Comparison of ENCODE assay signal across 21 cellular contexts in genomic region chr11:82775218-82775617, GRCh38. TPM values are rescaled to one million over a fixed set of nuclear protein-coding genes. Genes with fewer than 3 reads are reported as not detected.
"Had no signal": no experiment of that assay in that cellular context is flagged by ENCODE, and none has a peak within 500 bp of the region (broad histone marks: within the 10 kb centered on the region; RNA-seq: fewer than 3 reads in every experiment).

No MANE protein-coding gene starts in this region.

- H3K4me3 ChIP-seq: ascending aorta, breast epithelium, K562, MG63, SJCRH30, SK-N-MC had no signal

- H3K27me3 ChIP-seq: ascending aorta, breast epithelium, MG63, SJCRH30 had no signal

- H3K36me3 ChIP-seq: ascending aorta, breast epithelium, MG63, SJCRH30 had no signal

- H3K4me1 ChIP-seq: ascending aorta, breast epithelium had no signal

- H3K9me3 ChIP-seq: MG63, SJCRH30 had no signal

- DNase-seq: activated gamma-delta T cell; activated naive CD8-positive, alpha-beta T cell treated with anti-CD3 and anti-CD28 coated beads, Interleukin-2, amount 10 ng/mL, durations not matched to agents 7 days and 5 days; activated T-cell treated with anti-CD3 and anti-CD28 coated beads, Interleukin-2, amount 50 U/mL, for 24 hours; NCI-H1092; NCI-H187 treated with DMSO at 0.1 percent for 48 hours; NCI-H2227 treated with DMSO at 0.1 percent for 48 hours; NCI-H510A treated with DMSO at 0.1 percent for 48 hours had no signal

- ATAC-seq: activated CD4-positive, CD25-positive, alpha-beta regulatory T cell treated with anti-CD3 and anti-CD28 coated beads, Interleukin-2, amount 50 U/mL, for 24 hours had no signal

- H3K27ac ChIP-seq: ascending aorta, breast epithelium, SK-N-MC had no signal

RNA-seq across cellular contexts. Expression of gene FAM181B, which starts 41.6 kb away (rescaled TPM):
- total RNA-seq: activated CD4-positive, alpha-beta T cell treated with anti-CD3 and anti-CD28 coated beads for 36 hours; activated CD4-positive, alpha-beta T cell treated with anti-CD3 and anti-CD28 coated beads, Interleukin-2, amount 10 ng/mL, durations not matched to agents 7 days and 5 days; activated CD8-positive, alpha-beta T cell treated with anti-CD3 and anti-CD28 coated beads, Interleukin-2, amount 10 ng/mL, durations not matched to agents 7 days and 5 days; activated naive CD8-positive, alpha-beta T cell treated with anti-CD3 and anti-CD28 coated beads, Interleukin-2, amount 10 ng/mL, durations not matched to agents 7 days and 5 days; activated T-helper 2 cell treated with anti-CD3 and anti-CD28 coated beads, Interferon-gamma antibody, Interleukin-2, Interleukin-4, amounts not matched to agents 10 μg/mL and 5 μg/mL and 100 μg/mL, durations not matched to agents 14 hours and 24 hours and 36 hours; ascending aorta; K562; RPMI7951; SJCRH30; T-helper 1 cell treated with Interleukin-12 subunit alpha and Interleukin-12 subunit beta and Interleukin-4 antibody, amounts not matched to agents 30 ng/mL and 1 ng/mL, for 36 hours; T-helper 2 cell treated with Interferon-gamma antibody and Interleukin-4, amounts not matched to agents 100 ng/mL and 5 ng/mL, for 36 hours had no signal
